In the genomic region with DNA sequence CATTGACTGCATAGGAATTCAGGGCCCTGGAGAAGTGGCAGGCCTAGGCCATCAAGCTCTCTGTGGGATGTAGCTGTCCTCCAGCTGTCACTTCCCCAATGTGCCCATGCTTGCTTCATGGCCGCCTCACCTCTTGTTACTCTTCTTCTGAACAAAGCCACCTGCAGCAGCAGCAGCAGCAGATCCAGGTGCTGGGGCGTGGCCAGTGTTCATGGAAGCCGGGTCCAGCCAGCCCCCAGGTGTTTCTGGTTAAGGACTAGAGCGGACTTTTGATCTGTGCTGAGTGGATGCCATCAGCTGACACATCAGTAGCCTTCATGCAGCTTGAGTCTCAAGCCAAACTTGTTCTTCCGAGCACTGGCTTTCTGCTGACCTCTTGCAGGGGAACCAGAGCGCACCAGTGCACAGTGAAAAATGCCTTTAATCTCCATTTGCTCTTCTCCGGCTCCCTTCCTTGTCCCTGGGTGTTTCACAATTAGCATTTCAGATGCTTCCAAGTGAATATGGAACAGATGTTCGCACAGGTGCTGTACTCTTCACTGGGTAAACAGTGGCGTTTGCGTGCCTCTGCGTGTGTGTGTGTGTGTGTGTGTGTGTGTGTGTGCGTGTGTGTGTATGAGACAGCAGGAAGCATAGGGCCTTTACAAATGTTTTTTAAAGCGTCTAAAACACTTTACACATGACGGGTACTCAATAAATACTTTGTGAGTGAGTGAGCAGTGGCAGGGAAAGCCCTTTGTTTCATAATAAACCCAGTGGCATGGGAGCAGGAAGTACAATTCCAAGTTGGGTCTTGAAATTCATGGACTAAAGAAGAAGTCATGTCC, we compare ENCODE assay signal across 9 cellular contexts. TPM values are rescaled to one million over a fixed set of nuclear protein-coding genes. Genes with fewer than 3 reads are reported as not detected.
DNase-seq lines count a peak whose midpoint lies in the region; ATAC-seq and TF ChIP-seq lines count a peak whose summit lies in the region.
"Had no signal": no experiment of that assay in that cellular context is flagged by ENCODE, and none has a peak within 500 bp of the region (broad histone marks: within the 10 kb centered on the region; RNA-seq: fewer than 3 reads in every experiment).

No MANE protein-coding gene starts in this region.

- POLR2A ChIA-PET in naive thymus-derived CD4-positive, alpha-beta T cell (lab: Charles Lee), result no interaction called here

- H3K4me1 ChIP-seq in BLaER1 (peaks cover 56% of the 10 kb centered on the region), ascending aorta (peaks cover 47 to 86% of the 10 kb centered on the region in 2 donors), liver (ENCODE audit: control insufficient read depth in 4 of 4, insufficient read depth in 4 of 4, low read length in 3 of 4) (peaks cover 18 to 72% (median 56%) of the 10 kb centered on the region in 4 donors)
- peaks cover 0 to 7% of the 10 kb centered on the region in 2 donors for H3K4me1 ChIP-seq in naive thymus-derived CD4-positive, alpha-beta T cell (ENCODE audit: control insufficient read depth in 2 of 2, insufficient read depth in 2 of 2, low read length in 2 of 2)

- intact Hi-C loops in ascending aorta (cut with DNase I), result no loop called here
- intact Hi-C loops in naive thymus-derived CD4-positive, alpha-beta T cell (cut with micrococcal nuclease), result no loop called here

- H3K27ac ChIP-seq in BLaER1 (no peak overlapping the region), ascending aorta (peak overlapping the region; percentile 86 to 94), liver (ENCODE audit: low read depth in 1 of 2, low read length in 2 of 2) (peak overlapping the region; percentile 46 to 72)
- no peak overlapping the region for H3K27ac ChIP-seq in naive thymus-derived CD4-positive, alpha-beta T cell (ENCODE audit: low read depth, low read length)

- no peak overlapping the region for H3K9ac ChIP-seq in BLaER1
- no peak overlapping the region for H3K9ac ChIP-seq in liver (ENCODE audit: low read depth in 1 of 2, low read length in 2 of 2)

- no peak for TF ChIP-seq RAD21 in liver (IDR thresholded peaks at IDR 0.05)

- CTCF ChIA-PET in naive thymus-derived CD4-positive, alpha-beta T cell (lab: Charles Lee), result no interaction called here

- peak overlapping the region in 4 of 9 donors; percentile 19 to 95 (median 56) for H3K27ac Mint-ChIP-seq in naive thymus-derived CD4-positive, alpha-beta T cell
- H3K27ac Mint-ChIP-seq: activated naive CD4-positive, alpha-beta T cell treated with anti-CD3 and anti-CD28 coated beads, Interleukin-2, amount 50 U/mL, for 24 hours had no signal

- H3K36me3 ChIP-seq in BLaER1 (no peaks in the 10 kb centered on the region), ascending aorta (peaks cover 0 to 4% of the 10 kb centered on the region in 2 donors), liver (ENCODE audit: control insufficient read depth in 4 of 4, insufficient read depth in 3 of 4, low read depth in 1 of 4, low read length in 3 of 4) (peaks cover 0 to 3% (median 0%) of the 10 kb centered on the region in 4 donors)
- peaks cover 0 to 53% (median 0%) of the 10 kb centered on the region in 3 experiments for H3K36me3 ChIP-seq in naive thymus-derived CD4-positive, alpha-beta T cell (ENCODE audit: control insufficient read depth in 2 of 3, insufficient read depth in 3 of 3, low read length in 3 of 3)

- no peak for ATAC-seq in naive thymus-derived CD4-positive, alpha-beta T cell
- ATAC-seq in HG02973 (IDR thresholded peaks at IDR 0.05; ENCODE audit: unreplicated experiment) (no peak), GM21723 (IDR thresholded peaks at IDR 0.05; ENCODE audit: unreplicated experiment) (no peak)

- no peaks in the 10 kb centered on the region for H3K9me3 ChIP-seq in BLaER1
- H3K9me3 ChIP-seq in ascending aorta, result no peaks in the 10 kb centered on the region
- no peaks in the 10 kb centered on the region for H3K9me3 ChIP-seq in liver (ENCODE audit: control insufficient read depth in 4 of 4, low read length in 3 of 4)
- H3K9me3 ChIP-seq in naive thymus-derived CD4-positive, alpha-beta T cell (ENCODE audit: control insufficient read depth in 2 of 3, low read length in 3 of 3), result no peaks in the 10 kb centered on the region

- H3K9me3 Mint-ChIP-seq in naive thymus-derived CD4-positive, alpha-beta T cell, result peaks cover 0 to 2% (median 0%) of the 10 kb centered on the region in 11 donors
- H3K9me3 Mint-ChIP-seq: activated naive CD4-positive, alpha-beta T cell treated with anti-CD3 and anti-CD28 coated beads, Interleukin-2, amount 50 U/mL, for 24 hours had no signal

- no peak overlapping the region for H3K4me3 Mint-ChIP-seq in naive thymus-derived CD4-positive, alpha-beta T cell
- H3K4me3 Mint-ChIP-seq: activated naive CD4-positive, alpha-beta T cell treated with anti-CD3 and anti-CD28 coated beads, Interleukin-2, amount 50 U/mL, for 24 hours had no signal

- peaks cover 30% of the 10 kb centered on the region for H4K20me1 ChIP-seq in BLaER1

- TF ChIP-seq CTCF in ascending aorta (IDR thresholded peaks at IDR 0.05), result no peak
- TF ChIP-seq CTCF in liver (IDR thresholded peaks at IDR 0.05; ENCODE audit: low read depth, low read length, missing input control), result no peak

- 52% methylated on average over 14 of the region's 14 CpGs for WGBS in liver

- H3K27me3 ChIP-seq in BLaER1 (peaks cover 15% of the 10 kb centered on the region; the same call in 1 of the 2 replicates), ascending aorta (no peaks in the 10 kb centered on the region), liver (ENCODE audit: control insufficient read depth in 4 of 4, insufficient read depth in 4 of 4, low read length in 3 of 4) (no peaks in the 10 kb centered on the region)
- H3K27me3 ChIP-seq in naive thymus-derived CD4-positive, alpha-beta T cell (ENCODE audit: control insufficient read depth in 2 of 2, insufficient read depth in 2 of 2, low read length in 2 of 2), result no peaks in the 10 kb centered on the region

- DNase-seq in NCI-H146 treated with DMSO at 0.1 percent for 48 hours (lab: John Stamatoyannopoulos, UW; ENCODE audit: unreplicated experiment), result peak; percentile 91
- peak in 1 of 2 donors; percentile 82 for DNase-seq in ascending aorta (ENCODE audit: low spot score in 2 of 2)
- DNase-seq in T-helper 9 cell, result no peak
- no peak for DNase-seq in naive thymus-derived CD4-positive, alpha-beta T cell

- H3K36me3 Mint-ChIP-seq in naive thymus-derived CD4-positive, alpha-beta T cell, result peaks cover 0 to 63% (median 19%) of the 10 kb centered on the region in 5 donors

- peaks cover 34 to 71% (median 51%) of the 10 kb centered on the region in 7 donors for H3K4me1 Mint-ChIP-seq in naive thymus-derived CD4-positive, alpha-beta T cell

- H3K4me3 ChIP-seq in BLaER1 (no peak overlapping the region), ascending aorta (no peak overlapping the region), liver (ENCODE audit: low read depth in 1 of 3, low read length in 3 of 3) (no peak overlapping the region)
- H3K4me3 ChIP-seq in naive thymus-derived CD4-positive, alpha-beta T cell (ENCODE audit: low read length), result no peak overlapping the region

- no peaks in the 10 kb centered on the region for H3K27me3 Mint-ChIP-seq in naive thymus-derived CD4-positive, alpha-beta T cell
- H3K27me3 Mint-ChIP-seq: activated naive CD4-positive, alpha-beta T cell treated with anti-CD3 and anti-CD28 coated beads, Interleukin-2, amount 50 U/mL, for 24 hours had no signal

- peak overlapping the region; percentile 74 for H3K4me2 ChIP-seq in BLaER1

TF ChIP-seq in liver, 16 proteins besides CTCF, POLR2A, EP300 and RAD21 (continues in another document):
- TF ChIP-seq, protein P1, sequence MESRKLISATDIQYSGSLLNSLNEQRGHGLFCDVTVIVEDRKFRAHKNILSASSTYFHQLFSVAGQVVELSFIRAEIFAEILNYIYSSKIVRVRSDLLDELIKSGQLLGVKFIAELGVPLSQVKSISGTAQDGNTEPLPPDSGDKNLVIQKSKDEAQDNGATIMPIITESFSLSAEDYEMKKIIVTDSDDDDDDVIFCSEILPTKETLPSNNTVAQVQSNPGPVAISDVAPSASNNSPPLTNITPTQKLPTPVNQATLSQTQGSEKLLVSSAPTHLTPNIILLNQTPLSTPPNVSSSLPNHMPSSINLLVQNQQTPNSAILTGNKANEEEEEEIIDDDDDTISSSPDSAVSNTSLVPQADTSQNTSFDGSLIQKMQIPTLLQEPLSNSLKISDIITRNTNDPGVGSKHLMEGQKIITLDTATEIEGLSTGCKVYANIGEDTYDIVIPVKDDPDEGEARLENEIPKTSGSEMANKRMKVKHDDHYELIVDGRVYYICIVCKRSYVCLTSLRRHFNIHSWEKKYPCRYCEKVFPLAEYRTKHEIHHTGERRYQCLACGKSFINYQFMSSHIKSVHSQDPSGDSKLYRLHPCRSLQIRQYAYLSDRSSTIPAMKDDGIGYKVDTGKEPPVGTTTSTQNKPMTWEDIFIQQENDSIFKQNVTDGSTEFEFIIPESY (IDR thresholded peaks at IDR 0.05), result no peak
- TF ChIP-seq GABPA (IDR thresholded peaks at IDR 0.05 in 1 of 2, conservative IDR thresholded peaks at IDR 0.05 in 1 of 2), result no peak
- TF ChIP-seq FOXA2 (IDR thresholded peaks at IDR 0.05), result peak; percentile 34
- no peak for TF ChIP-seq EGR1 (IDR thresholded peaks at IDR 0.05; ENCODE audit: low read depth in 2 of 2)
- TF ChIP-seq NR2F2 (IDR thresholded peaks at IDR 0.05), result no peak

RNA-seq across cellular contexts. Expression of a gene that starts 20.1 kb away (rescaled TPM):
- total RNA-seq in ascending aorta (56.3 TPM), liver (10 to 100 TPM; 11.1 to 19.2 TPM)
- polyA plus RNA-seq in liver, result 10 to 100 TPM in 1 of 2 donors, 1 to 10 TPM in 1; 8.6 to 16.4 TPM
- total RNA-seq in naive thymus-derived CD4-positive, alpha-beta T cell, result 100 to 1,000 TPM in 3 of 5 experiments, 10 to 100 TPM in 2; 49.5 to 124 (median 107) TPM
- polyA plus RNA-seq in naive thymus-derived CD4-positive, alpha-beta T cell, result 10 to 100 TPM; 15.3 to 31.2 TPM

RNA-seq across cellular contexts. Expression of a gene that starts 55.9 kb away (rescaled TPM):
- total RNA-seq in ascending aorta, result 48.4 TPM
- total RNA-seq in liver, result 10 to 100 TPM; 10.6 to 13.8 TPM
- 10 to 100 TPM; 16.0 to 18.1 TPM for polyA plus RNA-seq in liver
- 10 to 100 TPM in 3 of 5 experiments, 1 to 10 TPM in 2; 6.4 to 20.2 (median 14.1) TPM for total RNA-seq in naive thymus-derived CD4-positive, alpha-beta T cell
- polyA plus RNA-seq in naive thymus-derived CD4-positive, alpha-beta T cell, result 10 to 100 TPM; 23.2 to 28.9 TPM

RNA-seq across cellular contexts. Expression of a gene that starts 56.1 kb away (rescaled TPM):
- total RNA-seq in ascending aorta (97.0 TPM), liver (10 to 100 TPM; 20.2 to 20.5 TPM)
- 10 to 100 TPM; 22.8 to 28.4 TPM for polyA plus RNA-seq in liver
- total RNA-seq in naive thymus-derived CD4-positive, alpha-beta T cell, result 10 to 100 TPM; 55.8 to 81.1 (median 76.7) TPM
- polyA plus RNA-seq in naive thymus-derived CD4-positive, alpha-beta T cell, result 10 to 100 TPM; 18.9 to 40.3 TPM

Comparison
In these comparisons a context has a peak if more than half of its experiments do, and no peak if none do; other contexts are left out.
1. H3K27ac ChIP-seq: peak in ascending aorta (2 of 2) and liver (2 of 2); none in BLaER1 (single experiment) and naive thymus-derived CD4-positive, alpha-beta T cell (single experiment).